Comparison of ENCODE assay signal across 28 cellular contexts in the genomic region with DNA sequence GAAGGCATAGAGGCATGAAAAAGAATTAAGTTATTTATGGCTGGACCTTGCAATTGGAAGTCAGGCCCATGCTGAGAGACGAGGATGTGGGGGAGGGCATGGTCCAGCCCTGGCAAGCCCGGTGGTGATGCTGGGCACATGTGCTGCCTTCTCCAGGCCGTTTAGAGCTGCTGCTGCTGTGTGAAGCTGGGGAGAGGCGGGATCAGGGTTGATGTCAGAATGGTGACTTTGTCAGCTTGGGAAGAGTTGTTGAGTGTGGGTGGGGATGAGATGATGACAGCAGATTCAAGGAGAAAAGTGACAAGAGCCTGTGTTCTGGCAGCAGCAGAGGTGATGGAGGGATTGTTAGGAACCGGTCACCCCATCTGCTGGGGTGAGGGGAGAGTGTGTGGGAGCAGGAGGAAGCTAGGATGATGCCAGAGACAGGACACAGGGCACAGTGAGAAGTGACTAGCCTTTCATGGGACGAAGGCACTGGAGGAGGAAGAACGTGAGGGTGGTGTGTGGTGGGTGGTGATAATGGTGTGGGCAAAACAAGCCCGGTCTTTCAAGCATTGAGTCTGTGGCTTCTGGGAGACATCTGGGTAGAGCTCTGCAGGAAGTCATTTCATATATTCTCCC.
"Had no signal": no experiment of that assay in that cellular context is flagged by ENCODE, and none has a peak within 500 bp of the region (broad histone marks: within the 10 kb centered on the region; RNA-seq: fewer than 3 reads in every experiment).

No MANE protein-coding gene starts in this region.

- ATAC-seq: activated CD8-positive, alpha-beta T cell treated with anti-CD3 and anti-CD28 coated beads for 36 hours; activated naive CD8-positive, alpha-beta T cell treated with anti-CD3 and anti-CD28 coated beads, Interleukin-2, amount 50 U/mL, for 24 hours; activated T-cell treated with anti-CD3 and anti-CD28 coated beads, Interleukin-2, amount 50 U/mL, for 4 hours; effector memory CD8-positive, alpha-beta T cell; gastrocnemius medialis; left ventricle myocardium superior; mucosa of descending colon; stimulated activated memory B cell treated with anti-CD40 and anti-IgM and Interleukin-4, amounts not matched to agents 10 μg/mL and 1 μg/mL and 100 μg/mL, for 72 hours had no signal

- H3K4me1 Mint-ChIP-seq: activated B cell treated with CpG ODN at 0.5 μM for 24 hours; activated naive CD4-positive, alpha-beta T cell treated with anti-CD3 and anti-CD28 coated beads, Interleukin-2, amount 50 U/mL, for 24 hours; central memory CD8-positive, alpha-beta T cell; nephron; stimulated activated memory B cell treated with anti-CD40 and anti-IgM and Interleukin-4, amounts not matched to agents 10 μg/mL and 1 μg/mL and 100 μg/mL, for 72 hours had no signal

- H3K27me3 ChIP-seq: breast epithelium, dorsolateral prefrontal cortex, gastrocnemius medialis, ovary, suprapubic skin, tibial artery had no signal

- H3K4me3 ChIP-seq: breast epithelium, dorsolateral prefrontal cortex, gastrocnemius medialis, mucosa of descending colon, ovary, smooth muscle cell, suprapubic skin, tibial artery had no signal

- H3K27me3 Mint-ChIP-seq: activated B cell treated with CpG ODN at 0.5 μM for 24 hours; activated CD8-positive, alpha-beta T cell treated with anti-CD3 and anti-CD28 coated beads for 36 hours; activated naive CD4-positive, alpha-beta T cell treated with anti-CD3 and anti-CD28 coated beads, Interleukin-2, amount 50 U/mL, for 24 hours; activated naive CD8-positive, alpha-beta T cell treated with anti-CD3 and anti-CD28 coated beads, Interleukin-2, amount 50 U/mL, for 24 hours had no signal

- H3K27ac Mint-ChIP-seq: activated B cell treated with CpG ODN at 0.5 μM for 24 hours; activated CD8-positive, alpha-beta T cell treated with anti-CD3 and anti-CD28 coated beads for 36 hours; activated naive CD4-positive, alpha-beta T cell treated with anti-CD3 and anti-CD28 coated beads, Interleukin-2, amount 50 U/mL, for 24 hours; activated naive CD8-positive, alpha-beta T cell treated with anti-CD3 and anti-CD28 coated beads, Interleukin-2, amount 50 U/mL, for 24 hours; activated T-helper 2 cell treated with anti-CD3 and anti-CD28 coated beads, Interferon-gamma antibody, Interleukin-2, Interleukin-4, amounts not matched to agents 10 μg/mL and 5 μg/mL and 100 μg/mL, durations not matched to agents 14 hours and 24 hours and 36 hours; effector memory CD8-positive, alpha-beta T cell; nephron; progenitor cell of endocrine pancreas; stimulated activated memory B cell treated with anti-CD40 and anti-IgM and Interleukin-4, amounts not matched to agents 10 μg/mL and 1 μg/mL and 100 μg/mL, for 72 hours had no signal

- H3K9me3 Mint-ChIP-seq: activated B cell treated with CpG ODN at 0.5 μM for 24 hours; activated CD8-positive, alpha-beta T cell treated with anti-CD3 and anti-CD28 coated beads for 36 hours; activated naive CD4-positive, alpha-beta T cell treated with anti-CD3 and anti-CD28 coated beads, Interleukin-2, amount 50 U/mL, for 24 hours; activated naive CD8-positive, alpha-beta T cell treated with anti-CD3 and anti-CD28 coated beads, Interleukin-2, amount 50 U/mL, for 24 hours; activated T-cell treated with anti-CD3 and anti-CD28 coated beads, Interleukin-2, amount 50 U/mL, for 4 hours; activated T-helper 2 cell treated with anti-CD3 and anti-CD28 coated beads, Interferon-gamma antibody, Interleukin-2, Interleukin-4, amounts not matched to agents 10 μg/mL and 5 μg/mL and 100 μg/mL, durations not matched to agents 14 hours and 24 hours and 36 hours; central memory CD8-positive, alpha-beta T cell; effector memory CD8-positive, alpha-beta T cell; nephron; stimulated activated memory B cell treated with anti-CD40 and anti-IgM and Interleukin-4, amounts not matched to agents 10 μg/mL and 1 μg/mL and 100 μg/mL, for 72 hours had no signal

- H3K4me2 ChIP-seq: smooth muscle cell had no signal

- H3K9me3 ChIP-seq: breast epithelium, gastrocnemius medialis, mucosa of descending colon, ovary, suprapubic skin, tibial artery had no signal

- DNase-seq: activated B cell treated with CpG ODN at 0.5 μM for 24 hours; activated CD4-positive, alpha-beta T cell treated with anti-CD3 and anti-CD28 coated beads, Interleukin-2, amount 50 U/mL, for 1 hour; activated CD8-positive, alpha-beta T cell treated with anti-CD3 and anti-CD28 coated beads for 36 hours; activated naive CD8-positive, alpha-beta T cell treated with anti-CD3 and anti-CD28 coated beads, Interleukin-2, amount 50 U/mL, for 24 hours; activated T-cell treated with anti-CD3 and anti-CD28 coated beads, Interleukin-2, amount 50 U/mL, for 4 hours; effector memory CD8-positive, alpha-beta T cell; erythroblast; gastrocnemius medialis; glutamatergic neuron; left ventricle myocardium superior; mucosa of descending colon; ovary; retina; stimulated activated CD4-positive, alpha-beta T cell treated with anti-CD3 and anti-CD28 coated beads, Interleukin-1b, Interleukin-23, amount 100 ng/mL, for 48 hours; stimulated activated CD4-positive, alpha-beta T cell treated with anti-CD3 and anti-CD28 coated beads, Interleukin-4, amount 100 ng/mL, for 4 hours; stimulated activated CD8-positive, alpha-beta memory T cell treated with anti-CD3 and anti-CD28 coated beads, Interleukin-4, amount 100 ng/mL, for 48 hours; T-helper 2 cell; tibial artery had no signal

- H3K36me3 ChIP-seq: breast epithelium, gastrocnemius medialis, ovary, suprapubic skin, tibial artery had no signal

- H3K4me1 ChIP-seq: breast epithelium, gastrocnemius medialis, suprapubic skin, tibial artery had no signal

- H3K36me3 Mint-ChIP-seq: stimulated activated memory B cell treated with anti-CD40 and anti-IgM and Interleukin-4, amounts not matched to agents 10 μg/mL and 1 μg/mL and 100 μg/mL, for 72 hours had no signal

- H3K4me3 Mint-ChIP-seq: activated B cell treated with CpG ODN at 0.5 μM for 24 hours; activated CD8-positive, alpha-beta T cell treated with anti-CD3 and anti-CD28 coated beads for 36 hours; activated naive CD4-positive, alpha-beta T cell treated with anti-CD3 and anti-CD28 coated beads, Interleukin-2, amount 50 U/mL, for 24 hours; activated naive CD8-positive, alpha-beta T cell treated with anti-CD3 and anti-CD28 coated beads, Interleukin-2, amount 50 U/mL, for 24 hours; activated T-cell treated with anti-CD3 and anti-CD28 coated beads, Interleukin-2, amount 50 U/mL, for 4 hours; central memory CD8-positive, alpha-beta T cell; effector memory CD8-positive, alpha-beta T cell; nephron; stimulated activated memory B cell treated with anti-CD40 and anti-IgM and Interleukin-4, amounts not matched to agents 10 μg/mL and 1 μg/mL and 100 μg/mL, for 72 hours had no signal
